ENCODE assay signal across 8 cellular contexts in the genomic region with DNA sequence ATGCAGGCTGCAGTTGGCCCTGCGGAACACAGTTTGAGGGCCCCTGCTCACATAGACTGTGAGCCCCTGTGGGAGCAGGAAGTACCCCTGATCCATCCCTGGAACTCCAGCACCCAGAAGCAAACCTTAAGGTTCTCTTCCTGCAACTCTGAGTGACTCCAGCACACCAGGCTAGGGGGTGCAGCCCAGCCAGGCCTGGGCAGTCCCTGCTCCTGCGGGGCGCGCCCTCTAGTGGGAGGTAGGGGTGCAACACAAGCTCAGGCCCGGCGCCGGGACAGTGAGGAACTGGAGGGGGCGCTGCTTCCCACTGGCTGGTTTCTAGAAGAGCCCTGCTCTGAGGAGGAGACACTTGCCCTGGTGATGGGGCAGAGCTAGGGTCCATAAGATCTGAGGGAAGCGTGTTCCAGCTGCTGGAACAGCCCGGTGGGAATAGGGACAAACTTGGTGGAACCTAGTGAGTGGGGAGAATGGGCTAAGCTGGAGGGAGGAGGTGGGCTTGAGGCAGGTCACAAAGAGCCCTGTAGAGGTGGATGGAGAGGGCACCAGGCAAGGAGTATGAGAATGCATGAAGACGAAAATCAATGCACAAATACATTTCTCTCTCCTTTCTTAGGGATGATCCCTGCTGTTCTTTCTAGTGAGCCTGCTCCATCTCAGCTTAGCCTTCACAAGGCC.
DNase-seq lines count a peak whose midpoint lies in the region; ATAC-seq lines count a peak whose summit lies in the region.

No MANE protein-coding gene starts in this region.

- H3K27ac Mint-ChIP-seq in activated naive CD8-positive, alpha-beta T cell treated with anti-CD3 and anti-CD28 coated beads, Interleukin-2, amount 50 U/mL, for 24 hours: no peak overlapping the region

- peak; percentile 45 for ATAC-seq in activated naive CD8-positive, alpha-beta T cell treated with anti-CD3 and anti-CD28 coated beads, Interleukin-2, amount 50 U/mL, for 24 hours
- ATAC-seq in GM21717 (IDR thresholded peaks at IDR 0.05; ENCODE audit: unreplicated experiment): no peak
- no peak for ATAC-seq in GM21737 (IDR thresholded peaks at IDR 0.05; ENCODE audit: unreplicated experiment)

- DNase-seq in ELR (ENCODE audit: low read depth) (peak; percentile 64), HuH-7.5 (ENCODE audit: low spot score) (peak; percentile 71), SW480 (ENCODE audit: low spot score) (peak; percentile 13), iPS DF 4.7 (ENCODE audit: extremely low read depth, low spot score) (peak; percentile 19)
- DNase-seq in activated naive CD8-positive, alpha-beta T cell treated with anti-CD3 and anti-CD28 coated beads, Interleukin-2, amount 50 U/mL, for 24 hours: peak; percentile 73
- DNase-seq in stimulated activated CD4-positive, alpha-beta T cell treated with anti-CD3 and anti-CD28 coated beads, Interleukin-4, amount 100 ng/mL, for 48 hours (ENCODE audit: low read depth in 2 of 2): peak; percentile 46 to 72

- no peaks in the 10 kb centered on the region for H3K27me3 Mint-ChIP-seq in activated naive CD8-positive, alpha-beta T cell treated with anti-CD3 and anti-CD28 coated beads, Interleukin-2, amount 50 U/mL, for 24 hours

- H3K9me3 Mint-ChIP-seq in activated naive CD8-positive, alpha-beta T cell treated with anti-CD3 and anti-CD28 coated beads, Interleukin-2, amount 50 U/mL, for 24 hours: peaks cover 3% of the 10 kb centered on the region

- H3K36me3 Mint-ChIP-seq in activated naive CD8-positive, alpha-beta T cell treated with anti-CD3 and anti-CD28 coated beads, Interleukin-2, amount 50 U/mL, for 24 hours (ENCODE audit: low read depth): peaks cover 35% of the 10 kb centered on the region

- H3K4me3 Mint-ChIP-seq in activated naive CD8-positive, alpha-beta T cell treated with anti-CD3 and anti-CD28 coated beads, Interleukin-2, amount 50 U/mL, for 24 hours: no peak overlapping the region

- H3K4me1 Mint-ChIP-seq in activated naive CD8-positive, alpha-beta T cell treated with anti-CD3 and anti-CD28 coated beads, Interleukin-2, amount 50 U/mL, for 24 hours: peaks cover 20% of the 10 kb centered on the region

Comparison
In these comparisons a context has a peak if more than half of its experiments do, and no peak if none do; other contexts are left out.
1. DNase-seq: peak in every context shown above with its lines; median percentile 73 in activated naive CD8-positive, alpha-beta T cell treated with anti-CD3 and anti-CD28 coated beads, Interleukin-2, amount 50 U/mL, for 24 hours; 71 in HuH-7.5; 64 in ELR; 59 in stimulated activated CD4-positive, alpha-beta T cell treated with anti-CD3 and anti-CD28 coated beads, Interleukin-4, amount 100 ng/mL, for 48 hours; 19 in iPS DF 4.7; 13 in SW480.